ENCODE assay signal across 9 cellular contexts in genomic region chr6:108788416-108788815, GRCh38.
"Had no signal": no experiment of that assay in that cellular context is flagged by ENCODE, and none has a peak within 500 bp of the region (broad histone marks: within the 10 kb centered on the region; RNA-seq: fewer than 3 reads in every experiment).

No MANE protein-coding gene starts in this region.

- FAIRE-seq: HepG2 had no signal

- H3K4me3 ChIP-seq: GM23248, HAP-1 had no signal

- H3K9me3 ChIP-seq: HAP-1 had no signal

- ATAC-seq: HCT116, HepG2 had no signal

- H3K27ac ChIP-seq: GM23248, HL-60 had no signal

- H3K36me3 ChIP-seq: HAP-1 had no signal

- H3K9ac ChIP-seq: GM23248 had no signal

- H3K4me1 ChIP-seq: HAP-1 had no signal

- DNase-seq: GM23248, GOT3, H7, HFFc6, KG1 had no signal

- H2AFZ ChIP-seq: GM23248 had no signal
